Comparison of ENCODE assay signal across 1 cellular context in genomic region chr11:134904103-134904502, GRCh38.
TF ChIP-seq lines count a peak whose summit lies in the region.

No MANE protein-coding gene starts in this region.

TF ChIP-seq in IMR-90, 13 proteins besides CTCF, POLR2A, EP300 and RAD21:
- TF ChIP-seq RFX5 (IDR thresholded peaks at IDR 0.05; ENCODE audit: low read depth, low read length) (no peak), MAZ (IDR thresholded peaks at IDR 0.05; ENCODE audit: borderline replicate concordance, low read depth, low read length) (no peak), BHLHE40 (IDR thresholded peaks at IDR 0.05; ENCODE audit: low read depth, low read length) (no peak)
